ENCODE assay signal across 24 cellular contexts in genomic region chr5:146025108-146025507, GRCh38.
A peak's percentile ranks its signal among the peaks of the same experiment; 100 is the strongest.
DNase-seq lines count a peak whose midpoint lies in the region; ATAC-seq and TF ChIP-seq lines count a peak whose summit lies in the region.
"Had no signal": no experiment of that assay in that cellular context is flagged by ENCODE, and none has a peak within 500 bp of the region (broad histone marks: within the 10 kb centered on the region; RNA-seq: fewer than 3 reads in every experiment).

No MANE protein-coding gene starts in this region.

- H3F3A ChIP-seq in GM23338 (replicated peaks; ENCODE audit: low read depth): no peaks in the 10 kb centered on the region

- H3K4me3 ChIP-seq in GM23338: no peak overlapping the region
- H3K4me3 ChIP-seq in hepatocyte: no peak overlapping the region
- H3K4me3 ChIP-seq: dorsolateral prefrontal cortex, sigmoid colon, SJSA1, vagina had no signal

- 51% methylated on average over 3 of the region's 3 CpGs for WGBS in hepatocyte (ENCODE audit: low lambda C conversion rate, missing lambda C conversion rate)

- H3K4me1 ChIP-seq in GM23338 (ENCODE audit: insufficient read depth): peaks cover 38% of the 10 kb centered on the region
- H3K4me1 ChIP-seq in hepatocyte (ENCODE audit: insufficient read depth): peaks cover 26% of the 10 kb centered on the region
- H3K4me1 ChIP-seq: parathyroid adenoma, sigmoid colon had no signal

- no peak overlapping the region for H3K4me3 Mint-ChIP-seq in GM23338
- no peak overlapping the region for H3K4me3 Mint-ChIP-seq in progenitor cell of endocrine pancreas (ENCODE audit: low read depth)
- H3K4me3 Mint-ChIP-seq: activated CD4-positive, alpha-beta T cell treated with anti-CD3 and anti-CD28 coated beads, Interleukin-2, amount 10 ng/mL, durations not matched to agents 24 days and 14 days; activated naive CD4-positive, alpha-beta T cell treated with anti-CD3 and anti-CD28 coated beads, Interleukin-2, amount 10 ng/mL, durations not matched to agents 7 days and 5 days; activated T-cell treated with anti-CD3 and anti-CD28 coated beads, Interleukin-2, amount 50 U/mL, for 72 hours; naive thymus-derived CD4-positive, alpha-beta T cell had no signal

- H3K36me3 Mint-ChIP-seq in GM23338 (ENCODE audit: low read depth) (no peaks in the 10 kb centered on the region), progenitor cell of endocrine pancreas (ENCODE audit: insufficient read depth) (peaks cover 9% of the 10 kb centered on the region)
- H3K36me3 Mint-ChIP-seq: activated naive CD4-positive, alpha-beta T cell treated with anti-CD3 and anti-CD28 coated beads, Interleukin-2, amount 10 ng/mL, durations not matched to agents 7 days and 5 days; naive thymus-derived CD4-positive, alpha-beta T cell had no signal

- no peak for TF ChIP-seq CTCF in GM23338 (conservative IDR thresholded peaks at IDR 0.05; ENCODE audit: low read depth in 2 of 2)
- TF ChIP-seq CTCF in hepatocyte (IDR thresholded peaks at IDR 0.05; ENCODE audit: poor library complexity): no peak
- no peak for TF ChIP-seq CTCF in progenitor cell of endocrine pancreas (IDR thresholded peaks at IDR 0.05; ENCODE audit: unreplicated experiment)

- no peaks in the 10 kb centered on the region for H4K20me1 ChIP-seq in GM23338 (replicated peaks; ENCODE audit: insufficient read depth)
- no peaks in the 10 kb centered on the region for H4K20me1 ChIP-seq in hepatocyte (ENCODE audit: insufficient read depth, poor library complexity, severe bottlenecking)

- H3K9me2 ChIP-seq in GM23338 (ENCODE audit: insufficient read depth) (no peaks in the 10 kb centered on the region), hepatocyte (replicated peaks; ENCODE audit: insufficient read depth) (no peaks in the 10 kb centered on the region)

- H3K4me2 ChIP-seq in GM23338 (0 out of 2 replicates have a peak overlapping the region, but pooled peaks have one; percentile 6), hepatocyte (peak overlapping the region; percentile 25)

- no peaks in the 10 kb centered on the region for H3K9me3 Mint-ChIP-seq in GM23338
- H3K9me3 Mint-ChIP-seq in progenitor cell of endocrine pancreas (ENCODE audit: low read depth): no peaks in the 10 kb centered on the region
- H3K9me3 Mint-ChIP-seq: activated CD4-positive, alpha-beta T cell treated with anti-CD3 and anti-CD28 coated beads, Interleukin-2, amount 10 ng/mL, durations not matched to agents 24 days and 14 days; activated naive CD4-positive, alpha-beta T cell treated with anti-CD3 and anti-CD28 coated beads, Interleukin-2, amount 10 ng/mL, durations not matched to agents 7 days and 5 days; naive thymus-derived CD4-positive, alpha-beta T cell had no signal

- no peaks in the 10 kb centered on the region for H3K27me3 ChIP-seq in GM23338 (ENCODE audit: insufficient read depth)
- H3K27me3 ChIP-seq in hepatocyte: no peaks in the 10 kb centered on the region
- H3K27me3 ChIP-seq: dorsolateral prefrontal cortex, sigmoid colon, SJSA1, vagina had no signal

- no peaks in the 10 kb centered on the region for H3K9me3 ChIP-seq in hepatocyte (ENCODE audit: low read depth)
- H3K9me3 ChIP-seq: sigmoid colon, SJSA1, vagina had no signal

- DNase-seq in GM23338 (ENCODE audit: low spot score) (no peak), LoVo (ENCODE audit: low spot score) (peak; percentile 67), hepatocyte (ENCODE audit: low spot score) (peak; percentile 39), progenitor cell of endocrine pancreas (ENCODE audit: low spot score, unreplicated experiment) (no peak), KBM-7 (no peak), substantia nigra (lab: John Stamatoyannopoulos, UW) (no peak)
- DNase-seq: activated CD4-positive, alpha-beta T cell treated with anti-CD3 and anti-CD28 coated beads, Interleukin-2, amount 10 ng/mL, durations not matched to agents 24 days and 14 days; activated naive CD4-positive, alpha-beta T cell treated with anti-CD3 and anti-CD28 coated beads, Interleukin-2, amount 10 ng/mL, durations not matched to agents 7 days and 5 days; activated T-cell treated with anti-CD3 and anti-CD28 coated beads, Interleukin-2, amount 50 U/mL, for 72 hours; central memory CD4-positive, alpha-beta T cell; DMS153; dorsolateral prefrontal cortex; GF-D8; hippocampal formation; islet precursor cell; mammary epithelial cell; naive thymus-derived CD4-positive, alpha-beta T cell; NCI-H2081; NCI-H446; sigmoid colon had no signal

- H2AFZ ChIP-seq in GM23338 (peak overlapping the region; percentile 43; the same call in 1 of the 2 replicates), hepatocyte (no peak overlapping the region)
- H2AFZ ChIP-seq: parathyroid adenoma had no signal

- H3K79me2 ChIP-seq in GM23338 (replicated peaks; ENCODE audit: insufficient read depth) (no peaks in the 10 kb centered on the region), hepatocyte (peaks cover 17% of the 10 kb centered on the region)
- H3K79me2 ChIP-seq: parathyroid adenoma had no signal

- H3K27me3 Mint-ChIP-seq in GM23338 (ENCODE audit: insufficient read depth, low read depth, poor library complexity): no peaks in the 10 kb centered on the region
- no peaks in the 10 kb centered on the region for H3K27me3 Mint-ChIP-seq in progenitor cell of endocrine pancreas

- H3K36me3 ChIP-seq in GM23338 (ENCODE audit: insufficient read depth) (no peaks in the 10 kb centered on the region), hepatocyte (replicated peaks; ENCODE audit: insufficient read depth, low read depth) (no peaks in the 10 kb centered on the region)
- H3K36me3 ChIP-seq: sigmoid colon, vagina had no signal

- in situ Hi-C loops in KBM-7 (cut with MboI; ENCODE audit: low pct_unique_long_range_greater_than_20kb, low sequenced_read_pairs): no loop called here

- H3K27ac Mint-ChIP-seq in GM23338 (peak overlapping the region; percentile 63), progenitor cell of endocrine pancreas (peak overlapping the region; percentile 46)
- H3K27ac Mint-ChIP-seq: activated CD4-positive, alpha-beta T cell treated with anti-CD3 and anti-CD28 coated beads, Interleukin-2, amount 10 ng/mL, durations not matched to agents 24 days and 14 days; activated naive CD4-positive, alpha-beta T cell treated with anti-CD3 and anti-CD28 coated beads, Interleukin-2, amount 10 ng/mL, durations not matched to agents 7 days and 5 days; activated T-cell treated with anti-CD3 and anti-CD28 coated beads, Interleukin-2, amount 50 U/mL, for 72 hours; naive thymus-derived CD4-positive, alpha-beta T cell had no signal

- H3K27ac ChIP-seq in GM23338 (ENCODE audit: low read depth): peak overlapping the region; percentile 48; the same call in 1 of the 2 replicates
- H3K27ac ChIP-seq in hepatocyte: peak overlapping the region; percentile 88
- no peak overlapping the region for H3K27ac ChIP-seq in substantia nigra (ENCODE audit: low read depth, low read length, poor library complexity, severe bottlenecking)
- H3K27ac ChIP-seq: dorsolateral prefrontal cortex, parathyroid adenoma, sigmoid colon, SJSA1, vagina had no signal

- no peak; the same call in 2 of the 3 replicates for ATAC-seq in GM23338
- no peak for ATAC-seq in GM21381 (IDR thresholded peaks at IDR 0.05; ENCODE audit: unreplicated experiment)
- ATAC-seq: activated T-cell treated with anti-CD3 and anti-CD28 coated beads, Interleukin-2, amount 50 U/mL, for 72 hours; naive thymus-derived CD4-positive, alpha-beta T cell had no signal

- peaks cover 38% of the 10 kb centered on the region for H3K4me1 Mint-ChIP-seq in GM23338
- H3K4me1 Mint-ChIP-seq in progenitor cell of endocrine pancreas (ENCODE audit: low read depth): peaks cover 33% of the 10 kb centered on the region
- H3K4me1 Mint-ChIP-seq: activated CD4-positive, alpha-beta T cell treated with anti-CD3 and anti-CD28 coated beads, Interleukin-2, amount 10 ng/mL, durations not matched to agents 24 days and 14 days; activated naive CD4-positive, alpha-beta T cell treated with anti-CD3 and anti-CD28 coated beads, Interleukin-2, amount 10 ng/mL, durations not matched to agents 7 days and 5 days; naive thymus-derived CD4-positive, alpha-beta T cell had no signal

TF ChIP-seq in GM23338, 12 proteins besides CTCF, POLR2A, EP300 and RAD21:
- TF ChIP-seq REST (IDR thresholded peaks at IDR 0.05; ENCODE audit: unreplicated experiment): no peak

Comparison
In these comparisons a context has a peak if more than half of its experiments do, and no peak if none do; other contexts are left out.
1. DNase-seq: peak in LoVo (single experiment) and hepatocyte (single experiment); none in GM23338 (single experiment), progenitor cell of endocrine pancreas (single experiment), KBM-7 (single experiment) and substantia nigra (0 of 49).